8 cellular contexts compared by ENCODE assay signal in genomic region chr17:67717624-67718324, GRCh38. TPM values are rescaled to one million over a fixed set of nuclear protein-coding genes. Genes with fewer than 3 reads are reported as not detected.
DNase-seq lines count a peak whose midpoint lies in the region; ATAC-seq and TF ChIP-seq lines count a peak whose summit lies in the region.

Gene NOL11 (plus strand): TSS chr17:67717936. CDS start chr17:67717948, 12 bp downstream.

- intact Hi-C loops in left cardiac atrium (cut with DNase I) = loop anchor here in 1 of 2 donors (10.0 kb wide), 2 partner anchors 57 to 353 kb away; partner anchors contain the start of gene PSMD12

- H3K36me3 Mint-ChIP-seq in T-helper 17 cell (ENCODE audit: low read depth) = peaks cover 7% of the 10 kb centered on the region
- peaks cover 8% of the 10 kb centered on the region for H3K36me3 Mint-ChIP-seq in progenitor cell of endocrine pancreas (ENCODE audit: insufficient read depth)

- H3K4me1 Mint-ChIP-seq in T-helper 17 cell (peaks cover 15% of the 10 kb centered on the region), progenitor cell of endocrine pancreas (ENCODE audit: low read depth) (peaks cover 9% of the 10 kb centered on the region)

- H3K9me3 ChIP-seq in T-helper 17 cell (ENCODE audit: control insufficient read depth, low read length, poor library complexity, severe bottlenecking) = no peaks in the 10 kb centered on the region

- peak; percentile 98 for DNase-seq in NCI-H1694 treated with DMSO at 0.1 percent for 48 hours (lab: John Stamatoyannopoulos, UW)
- peak; percentile 96 to 99 (median 99) for DNase-seq in T-helper 17 cell
- DNase-seq in amygdala (lab: John Stamatoyannopoulos, UW) = peak; percentile 94 to 100 (median 99)
- peak; percentile 98 for DNase-seq in left cardiac atrium
- DNase-seq in progenitor cell of endocrine pancreas (ENCODE audit: low spot score, unreplicated experiment) = peak; percentile 99
- peak; percentile 99 for DNase-seq in ureter (ENCODE audit: low spot score)

- H3K4me3 Mint-ChIP-seq in T-helper 17 cell (peak within 1 kb of the TSS; percentile 100), progenitor cell of endocrine pancreas (ENCODE audit: low read depth) (peak within 1 kb of the TSS; percentile 98)

- peak within 1 kb of the TSS; percentile 100 for H3K27ac Mint-ChIP-seq in T-helper 17 cell
- H3K27ac Mint-ChIP-seq in progenitor cell of endocrine pancreas = peak within 1 kb of the TSS; percentile 99

- H3K9me3 Mint-ChIP-seq in progenitor cell of endocrine pancreas (ENCODE audit: low read depth) = peaks cover 6% of the 10 kb centered on the region

- ATAC-seq in GM18498 (IDR thresholded peaks at IDR 0.05; ENCODE audit: unreplicated experiment) = peak; percentile 95
- peak; percentile 96 for ATAC-seq in HG02938 (IDR thresholded peaks at IDR 0.05; ENCODE audit: unreplicated experiment)
- ATAC-seq in T-helper 17 cell = peak; percentile 94
- peak; percentile 99 for ATAC-seq in left cardiac atrium

- peak; percentile 93 for TF ChIP-seq CTCF in progenitor cell of endocrine pancreas (IDR thresholded peaks at IDR 0.05; ENCODE audit: unreplicated experiment)

- no peaks in the 10 kb centered on the region for H3K27me3 Mint-ChIP-seq in T-helper 17 cell
- H3K27me3 Mint-ChIP-seq in progenitor cell of endocrine pancreas = no peaks in the 10 kb centered on the region

RNA-seq across cellular contexts. Expression of gene NOL11, which starts in this region (rescaled TPM):
- total RNA-seq in T-helper 17 cell = 10 to 100 TPM; 51.4 to 67.8 TPM
- 10 to 100 TPM; 26.1 to 32.4 TPM for total RNA-seq in left cardiac atrium
- 58.0 and 63.0 TPM in 2 replicates for total RNA-seq in progenitor cell of endocrine pancreas
- total RNA-seq in ureter = 52.0 TPM

Comparison
In these comparisons a context has a peak if more than half of its experiments do, and no peak if none do; other contexts are left out.
1. Peak in every context shown above with its lines: DNase-seq and ATAC-seq.